ENCODE assay signal across 1 cellular context in genomic region chr17:49814781-49815496, GRCh38.
TF ChIP-seq lines count a peak whose summit lies in the region.

No MANE protein-coding gene starts in this region.

TF ChIP-seq in endothelial cell of umbilical vein, 7 proteins besides CTCF, POLR2A, EP300 and RAD21 (continued from another document):
- TF ChIP-seq EZH2 (IDR thresholded peaks at IDR 0.05; ENCODE audit: borderline replicate concordance, low read depth, low read length, severe bottlenecking) (no peak), POLR2AphosphoS5 (IDR thresholded peaks at IDR 0.05; ENCODE audit: insufficient read depth, low read depth, low read length) (no peak), JUN (IDR thresholded peaks at IDR 0.05; ENCODE audit: borderline replicate concordance, insufficient read depth, insufficient read length, low read depth) (no peak)
